In genomic region chr11:82899191-82899820, GRCh38 we compare ENCODE assay signal across 8 cellular contexts. TPM values are rescaled to one million over a fixed set of nuclear protein-coding genes. Genes with fewer than 3 reads are reported as not detected.
DNase-seq lines count a peak whose midpoint lies in the region; ATAC-seq and TF ChIP-seq lines count a peak whose summit lies in the region.

No MANE protein-coding gene starts in this region.

- H3K27ac Mint-ChIP-seq in activated CD4-positive, alpha-beta memory T cell treated with anti-CD3 and anti-CD28 coated beads, Interleukin-2, amount 10 ng/mL, durations not matched to agents 7 days and 5 days: peak overlapping the region; percentile 100

- H3K27me3 Mint-ChIP-seq in activated CD4-positive, alpha-beta memory T cell treated with anti-CD3 and anti-CD28 coated beads, Interleukin-2, amount 10 ng/mL, durations not matched to agents 7 days and 5 days: no peaks in the 10 kb centered on the region

- H3K9me3 ChIP-seq in BE2C: no peaks in the 10 kb centered on the region
- no peaks in the 10 kb centered on the region for H3K9me3 ChIP-seq in iPS-18c (ENCODE audit: control insufficient read depth, insufficient read depth, low read length)
- no peaks in the 10 kb centered on the region for H3K9me3 ChIP-seq in thymus (ENCODE audit: control insufficient read depth)

- H3K4me1 Mint-ChIP-seq in activated CD4-positive, alpha-beta memory T cell treated with anti-CD3 and anti-CD28 coated beads, Interleukin-2, amount 10 ng/mL, durations not matched to agents 7 days and 5 days: peaks cover 46% of the 10 kb centered on the region

- WGBS in thymus: 40% methylated on average over 3 of the region's 3 CpGs

- no peak overlapping the region for H3K27ac ChIP-seq in thymus (ENCODE audit: low read depth)

- POLR2A ChIA-PET in activated CD4-positive, alpha-beta memory T cell treated with anti-CD3 and anti-CD28 coated beads, Interleukin-2, amount 10 ng/mL, durations not matched to agents 7 days and 5 days (lab: Charles Lee): interaction anchor here (1.1 to 4.0 kb wide), 7 partner anchors 22 to 351 kb away, joined by 3 to 124 read pairs (median 14); partner anchors contain the start of gene PCF11

- no peak for DNase-seq in BE2C
- no peak for DNase-seq in activated CD4-positive, alpha-beta memory T cell treated with anti-CD3 and anti-CD28 coated beads, Interleukin-2, amount 10 ng/mL, durations not matched to agents 7 days and 5 days
- no peak for DNase-seq in mesenteric fat pad (ENCODE audit: low spot score)
- DNase-seq in GOT3 (lab: John Stamatoyannopoulos, UW): no peak

- H3K4me1 ChIP-seq in BE2C (no peaks in the 10 kb centered on the region), thymus (ENCODE audit: control insufficient read depth, insufficient read depth, low read length) (peaks cover 15% of the 10 kb centered on the region)

- CTCF ChIA-PET in activated CD4-positive, alpha-beta memory T cell treated with anti-CD3 and anti-CD28 coated beads, Interleukin-2, amount 10 ng/mL, durations not matched to agents 7 days and 5 days (lab: Charles Lee): interaction anchor here (7.5 kb wide), 1 partner anchor 31 kb away, joined by 71 read pairs; no protein-coding TSS in a partner anchor

- H3K36me3 ChIP-seq in BE2C: no peaks in the 10 kb centered on the region
- H3K36me3 ChIP-seq in thymus (ENCODE audit: control insufficient read depth, insufficient read depth): no peaks in the 10 kb centered on the region

- ATAC-seq in HG02610 (IDR thresholded peaks at IDR 0.05; ENCODE audit: unreplicated experiment) (peak; percentile 15), HG02588 (IDR thresholded peaks at IDR 0.05; ENCODE audit: unreplicated experiment) (no peak)

- no peaks in the 10 kb centered on the region for H3K27me3 ChIP-seq in BE2C
- H3K27me3 ChIP-seq in thymus (ENCODE audit: control insufficient read depth, insufficient read depth): no peaks in the 10 kb centered on the region

- H3K36me3 Mint-ChIP-seq in activated CD4-positive, alpha-beta memory T cell treated with anti-CD3 and anti-CD28 coated beads, Interleukin-2, amount 10 ng/mL, durations not matched to agents 7 days and 5 days (ENCODE audit: low read depth): peaks cover 3% of the 10 kb centered on the region

- TF ChIP-seq CTCF in BE2C (IDR thresholded peaks at IDR 0.05; ENCODE audit: low read depth, low read length): no peak

- H3K4me3 ChIP-seq in BE2C (ENCODE audit: low read depth, low read length) (peak overlapping the region; percentile 79), iPS-18c (ENCODE audit: insufficient read depth, low read depth, low read length) (peak overlapping the region; percentile 76), thymus (ENCODE audit: low read length) (peak overlapping the region; percentile 59)

- peak overlapping the region; percentile 97 for H3K4me3 Mint-ChIP-seq in activated CD4-positive, alpha-beta memory T cell treated with anti-CD3 and anti-CD28 coated beads, Interleukin-2, amount 10 ng/mL, durations not matched to agents 7 days and 5 days

- no peaks in the 10 kb centered on the region for H3K9me3 Mint-ChIP-seq in activated CD4-positive, alpha-beta memory T cell treated with anti-CD3 and anti-CD28 coated beads, Interleukin-2, amount 10 ng/mL, durations not matched to agents 7 days and 5 days

RNA-seq across cellular contexts. Expression of gene PRCP, which starts 0.9 kb away (rescaled TPM):
- 328 TPM for polyA plus RNA-seq in BE2C (2012; ENCODE audit: insufficient read depth, insufficient read length, low read depth)
- total RNA-seq in activated CD4-positive, alpha-beta memory T cell treated with anti-CD3 and anti-CD28 coated beads, Interleukin-2, amount 10 ng/mL, durations not matched to agents 7 days and 5 days: 10 to 100 TPM; 24.5 to 30.1 TPM
- polyA plus RNA-seq in thymus: 38.4 TPM
- 71.4 TPM for total RNA-seq in mesenteric fat pad

RNA-seq across cellular contexts. Expression of gene DDIAS, which starts 2.2 kb away (rescaled TPM):
- polyA plus RNA-seq in BE2C (2012; ENCODE audit: insufficient read depth, insufficient read length, low read depth): 13.2 TPM
- total RNA-seq in activated CD4-positive, alpha-beta memory T cell treated with anti-CD3 and anti-CD28 coated beads, Interleukin-2, amount 10 ng/mL, durations not matched to agents 7 days and 5 days: 10 to 100 TPM; 10.1 to 11.0 TPM
- 2.3 TPM for polyA plus RNA-seq in thymus
- total RNA-seq in mesenteric fat pad: 1.7 TPM
